In the genomic region with DNA sequence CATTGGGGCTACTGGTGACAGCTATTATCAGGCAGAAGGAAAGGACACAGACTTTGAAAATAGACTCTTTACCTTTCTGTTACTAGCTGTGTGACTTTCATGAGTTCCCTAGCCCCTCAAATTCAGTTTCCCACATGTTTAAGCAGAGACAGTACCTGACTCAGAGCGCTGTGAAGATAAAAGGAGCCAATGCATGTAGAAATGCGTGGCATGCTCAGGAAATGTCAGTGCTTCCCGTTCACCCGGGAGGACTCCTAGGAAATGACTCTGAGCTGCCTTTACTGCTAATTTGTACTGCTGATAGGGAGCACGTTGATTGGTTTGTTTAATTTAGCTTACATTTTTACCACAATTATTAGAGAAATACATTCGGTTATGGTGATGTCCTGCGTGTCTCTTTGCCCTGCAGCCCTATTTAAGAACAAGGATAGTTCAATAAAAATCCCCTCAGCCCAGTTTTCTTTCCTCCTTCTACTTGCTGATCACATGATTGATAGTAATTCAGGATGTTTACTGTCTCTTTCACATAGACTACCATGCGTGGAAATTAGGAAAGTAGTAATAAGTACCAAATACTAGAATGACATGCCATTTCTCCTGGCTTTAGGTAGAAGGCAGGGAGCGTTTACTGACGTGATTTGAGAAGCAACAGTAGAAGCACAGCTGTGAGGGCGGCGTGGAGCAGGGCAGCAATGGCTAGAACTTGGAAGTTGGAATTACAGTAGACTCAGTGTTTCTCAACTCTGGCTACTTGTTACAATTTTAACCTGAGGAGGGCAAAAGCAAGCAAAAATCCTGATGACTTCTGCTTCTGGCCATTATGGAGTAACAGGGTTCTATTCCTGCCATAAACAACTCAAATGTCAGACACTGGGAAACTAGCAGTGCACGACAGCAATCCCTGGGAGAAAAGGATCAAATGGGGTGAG, we compare ENCODE assay signal across 13 cellular contexts. TPM values are rescaled to one million over a fixed set of nuclear protein-coding genes. Genes with fewer than 3 reads are reported as not detected.
DNase-seq lines count a peak whose midpoint lies in the region; ATAC-seq, FAIRE-seq and TF ChIP-seq lines count a peak whose summit lies in the region.
"Had no signal": no experiment of that assay in that cellular context is flagged by ENCODE, and none has a peak within 500 bp of the region (broad histone marks: within the 10 kb centered on the region; RNA-seq: fewer than 3 reads in every experiment).

No MANE protein-coding gene starts in this region.

- in situ Hi-C loops in Panc1 (cut with HindIII; ENCODE audit: low pct_unique_long_range_greater_than_20kb, low sequenced_read_pairs) = no loop called here

- H3K27me3 ChIP-seq in CD8-positive, alpha-beta memory T cell (ENCODE audit: insufficient read depth, low read length, poor library complexity, severe bottlenecking) = no peaks in the 10 kb centered on the region
- H3K27me3 ChIP-seq in Panc1 (ENCODE audit: control insufficient read depth, insufficient read depth, low read length) = no peaks in the 10 kb centered on the region
- H3K27me3 ChIP-seq in osteoblast (ENCODE audit: insufficient read depth, low read length) = no peaks in the 10 kb centered on the region

- BruUV-seq in Panc1 (replicated peaks; lab: Mats Ljungman, UMichigan) = no TSS peak

- POLR2A ChIA-PET in CD8-positive, alpha-beta memory T cell (lab: Charles Lee) = interaction anchor here (0.5 to 2.7 kb wide), 5 partner anchors 14 to 138 kb away, joined by 3 to 24 read pairs (median 12); partner anchors contain the start of gene PDIK1L
- POLR2A ChIA-PET in Panc1 (lab: Charles Lee) = no interaction called here

- no peaks in the 10 kb centered on the region for H3K9me3 ChIP-seq in CD8-positive, alpha-beta memory T cell (ENCODE audit: low read length)
- H3K9me3 ChIP-seq in Panc1 (ENCODE audit: control insufficient read depth, insufficient read depth, low read depth, low read length) = no peaks in the 10 kb centered on the region
- H3K9me3 ChIP-seq in osteoblast (ENCODE audit: low read depth, low read length) = no peaks in the 10 kb centered on the region

- H3K4me2 ChIP-seq in osteoblast (ENCODE audit: insufficient read depth, low read length) = peak overlapping the region; percentile 1
- H3K4me2 ChIP-seq: smooth muscle cell had no signal

- H3K9me3 Mint-ChIP-seq in CD8-positive, alpha-beta memory T cell = no peaks in the 10 kb centered on the region
- no peaks in the 10 kb centered on the region for H3K9me3 Mint-ChIP-seq in dendritic cell treated with granulocyte-macrophage colony-stimulating factor and Interleukin-4, amounts not matched to agents 40 ng/mL and 50 ng/mL, for 4 days
- H3K9me3 Mint-ChIP-seq: brain had no signal

- H3K36me3 ChIP-seq in CD8-positive, alpha-beta memory T cell (ENCODE audit: insufficient read depth, low read length) = no peaks in the 10 kb centered on the region
- H3K36me3 ChIP-seq in Panc1 (ENCODE audit: control insufficient read depth, insufficient read depth, low read length) (no peaks in the 10 kb centered on the region), osteoblast (ENCODE audit: insufficient read depth, low read length) (no peaks in the 10 kb centered on the region)

- H3K27me3 Mint-ChIP-seq in CD8-positive, alpha-beta memory T cell = peaks cover 0 to 16% of the 10 kb centered on the region in 2 donors
- no peaks in the 10 kb centered on the region for H3K27me3 Mint-ChIP-seq in dendritic cell treated with granulocyte-macrophage colony-stimulating factor and Interleukin-4, amounts not matched to agents 40 ng/mL and 50 ng/mL, for 4 days
- H3K27me3 Mint-ChIP-seq: brain had no signal

- H3K4me3 Mint-ChIP-seq in CD8-positive, alpha-beta memory T cell = peak overlapping the region in 4 of 7 donors; percentile 14 to 74 (median 40)
- peak overlapping the region; percentile 24 for H3K4me3 Mint-ChIP-seq in dendritic cell treated with granulocyte-macrophage colony-stimulating factor and Interleukin-4, amounts not matched to agents 40 ng/mL and 50 ng/mL, for 4 days
- H3K4me3 Mint-ChIP-seq: brain had no signal

- no peak for DNase-seq in CD8-positive, alpha-beta memory T cell
- DNase-seq in Panc1 (ENCODE audit: low read depth, low spot score) = no peak
- DNase-seq in osteoblast (ENCODE audit: insufficient read length, low spot score, missing footprints) = peak; percentile 79
- DNase-seq in GM12892 (ENCODE audit: insufficient read length) = no peak
- DNase-seq in amygdala (lab: John Stamatoyannopoulos, UW) = no peak
- no peak for DNase-seq in lower leg skin (ENCODE audit: low spot score in 2 of 2)
- DNase-seq: NCI-H1694 had no signal

- peaks cover 30 to 53% (median 48%) of the 10 kb centered on the region in 3 donors for H3K4me1 Mint-ChIP-seq in CD8-positive, alpha-beta memory T cell
- H3K4me1 Mint-ChIP-seq in dendritic cell treated with granulocyte-macrophage colony-stimulating factor and Interleukin-4, amounts not matched to agents 40 ng/mL and 50 ng/mL, for 4 days (ENCODE audit: low read depth) = peaks cover 30% of the 10 kb centered on the region

- TF ChIP-seq CTCF in Panc1 (IDR thresholded peaks at IDR 0.05) = no peak
- no peak for TF ChIP-seq CTCF in osteoblast (IDR thresholded peaks at IDR 0.05; ENCODE audit: extremely low read depth, low read depth, low read length)
- no peak for TF ChIP-seq CTCF in lower leg skin (IDR thresholded peaks at IDR 0.05)

- peak overlapping the region in 6 of 8 donors; percentile 38 to 93 (median 66) for H3K27ac Mint-ChIP-seq in CD8-positive, alpha-beta memory T cell
- peak overlapping the region; percentile 79 for H3K27ac Mint-ChIP-seq in dendritic cell treated with granulocyte-macrophage colony-stimulating factor and Interleukin-4, amounts not matched to agents 40 ng/mL and 50 ng/mL, for 4 days

- H3K36me3 Mint-ChIP-seq in CD8-positive, alpha-beta memory T cell = peaks cover 0 to 11% (median 3%) of the 10 kb centered on the region in 3 donors
- H3K36me3 Mint-ChIP-seq in dendritic cell treated with granulocyte-macrophage colony-stimulating factor and Interleukin-4, amounts not matched to agents 40 ng/mL and 50 ng/mL, for 4 days (ENCODE audit: low read depth) = no peaks in the 10 kb centered on the region

- FAIRE-seq in GM12892 (lab: Jason Lieb, UNC) = no peak

- intact Hi-C loops in Panc1 (cut with micrococcal nuclease; ENCODE audit: unreplicated experiment) (no loop called here), lower leg skin (cut with DNase I; ENCODE audit: low total_unique reads) (no loop called here)
- intact Hi-C loops in dendritic cell treated with granulocyte-macrophage colony-stimulating factor and Interleukin-4, amounts not matched to agents 40 ng/mL and 50 ng/mL, for 4 days (cut with micrococcal nuclease) = loop anchor here (2.0 kb wide), 1 partner anchor 15 kb away; no protein-coding TSS in a partner anchor

- peak overlapping the region; percentile 43 for H2AFZ ChIP-seq in osteoblast (ENCODE audit: low read length)

- no peaks in the 10 kb centered on the region for H3K79me2 ChIP-seq in osteoblast (ENCODE audit: insufficient read depth, low read length)

- peaks cover 29% of the 10 kb centered on the region for H3K4me1 ChIP-seq in CD8-positive, alpha-beta memory T cell (ENCODE audit: insufficient read depth, low read length)
- H3K4me1 ChIP-seq in Panc1 (ENCODE audit: control insufficient read depth, insufficient read depth, low read length) (peaks cover 22% of the 10 kb centered on the region), osteoblast (ENCODE audit: insufficient read depth, low read length) (peaks cover 31% of the 10 kb centered on the region)

- peak overlapping the region; percentile 9 for H3K4me3 ChIP-seq in CD8-positive, alpha-beta memory T cell (ENCODE audit: low read length)
- H3K4me3 ChIP-seq in Panc1 (ENCODE audit: low read depth in 2 of 2, low read length in 2 of 2) (no peak overlapping the region), osteoblast (ENCODE audit: insufficient read depth, low read length) (no peak overlapping the region), lower leg skin (ENCODE audit: low read depth, poor library complexity, severe bottlenecking) (no peak overlapping the region)
- H3K4me3 ChIP-seq: smooth muscle cell had no signal

- TF ChIP-seq POLR2A in GM12892 (IDR thresholded peaks at IDR 0.05; ENCODE audit: low read depth, low read length) (no peak), lower leg skin (IDR thresholded peaks at IDR 0.05) (no peak)

- no peaks in the 10 kb centered on the region for H4K20me1 ChIP-seq in osteoblast (ENCODE audit: insufficient read depth, low read length)

- WGBS in lower leg skin, 2 donors = 33 to 34% methylated on average over 13 of the region's 13 CpGs

- CTCF ChIA-PET in CD8-positive, alpha-beta memory T cell (lab: Charles Lee) = interaction anchor here (0.7 to 3.4 kb wide), 14 partner anchors 12 to 290 kb away, joined by 3 to 39 read pairs (median 4); no protein-coding TSS in a partner anchor
- CTCF ChIA-PET in Panc1 (lab: Charles Lee) = interaction anchor here (1.3 kb wide), 1 partner anchor 17 kb away, joined by 8 read pairs; no protein-coding TSS in a partner anchor

- no peak for ATAC-seq in Panc1
- no peak for ATAC-seq in HG03378 (IDR thresholded peaks at IDR 0.05; ENCODE audit: unreplicated experiment)

- peak overlapping the region; percentile 79 for H3K27ac ChIP-seq in CD8-positive, alpha-beta memory T cell (ENCODE audit: low read depth, low read length)
- peak overlapping the region; percentile 80 for H3K27ac ChIP-seq in Panc1 (ENCODE audit: low read length)
- H3K27ac ChIP-seq in osteoblast (ENCODE audit: low read depth, low read length) = no peak overlapping the region

RNA-seq across cellular contexts. Expression of gene PDIK1L, which starts 15.9 kb away (rescaled TPM):
- 10 to 100 TPM; 14.5 to 14.6 TPM for total RNA-seq in CD8-positive, alpha-beta memory T cell
- 4.2 TPM for polyA plus RNA-seq in CD8-positive, alpha-beta memory T cell
- total RNA-seq in Panc1 (2021; ENCODE audit: unreplicated experiment) = 8.0 TPM
- polyA plus RNA-seq in Panc1 (2012; ENCODE audit: insufficient read length) = 1.7 TPM
- 6.5 TPM in 2 replicates for total RNA-seq in osteoblast
- polyA plus RNA-seq in GM12892 (2012; ENCODE audit: missing spikeins) = 4.0 TPM
- total RNA-seq in lower leg skin = 10 to 100 TPM; 14.0 to 16.7 (median 14.4) TPM

RNA-seq across cellular contexts. Expression of gene FAM110D, which starts 31.4 kb away (rescaled TPM):
- total RNA-seq in CD8-positive, alpha-beta memory T cell = not detected
- not detected for polyA plus RNA-seq in CD8-positive, alpha-beta memory T cell
- total RNA-seq in Panc1 (2021; ENCODE audit: unreplicated experiment) (0.05 TPM), osteoblast (not detected in 2 replicates), lower leg skin (1 to 10 TPM in 3 of 4 donors, under 1 TPM in 1; 0.57 to 9.1 (median 3.2) TPM)
- 0.10 TPM for polyA plus RNA-seq in Panc1 (2012; ENCODE audit: insufficient read length)
- not detected for polyA plus RNA-seq in GM12892 (2012; ENCODE audit: missing spikeins)
- total RNA-seq: smooth muscle cell; T-helper 2 cell treated with Interferon-gamma antibody and Interleukin-4, amounts not matched to agents 100 ng/mL and 5 ng/mL, for 36 hours had no signal
- polyA plus RNA-seq: smooth muscle cell had no signal

RNA-seq across cellular contexts. Expression of gene C1orf232, which starts 41.3 kb away (rescaled TPM):
- not detected for total RNA-seq in CD8-positive, alpha-beta memory T cell
- not detected for polyA plus RNA-seq in CD8-positive, alpha-beta memory T cell
- not detected for total RNA-seq in Panc1 (2021; ENCODE audit: unreplicated experiment)
- not detected for polyA plus RNA-seq in Panc1 (2012; ENCODE audit: insufficient read length)
- not detected in 2 replicates for total RNA-seq in osteoblast
- polyA plus RNA-seq in GM12892 (2012; ENCODE audit: missing spikeins) = not detected
- total RNA-seq in lower leg skin = not detected
- total RNA-seq: smooth muscle cell; T-helper 2 cell treated with Interferon-gamma antibody and Interleukin-4, amounts not matched to agents 100 ng/mL and 5 ng/mL, for 36 hours; temporal lobe had no signal
- polyA plus RNA-seq: smooth muscle cell had no signal

RNA-seq across cellular contexts. Expression of gene ZNF593, which starts 42.2 kb away (rescaled TPM):
- total RNA-seq in CD8-positive, alpha-beta memory T cell = 10 to 100 TPM; 86.4 to 87.9 TPM
- polyA plus RNA-seq in CD8-positive, alpha-beta memory T cell = 26.2 TPM
- 108 TPM for total RNA-seq in Panc1 (2021; ENCODE audit: unreplicated experiment)
- polyA plus RNA-seq in Panc1 (2012; ENCODE audit: insufficient read length) = 150 TPM
- total RNA-seq in osteoblast = 21.2 and 29.0 TPM in 2 replicates
- polyA plus RNA-seq in GM12892 (2012; ENCODE audit: missing spikeins) = 15.1 TPM
- 10 to 100 TPM; 17.4 to 49.3 (median 31.4) TPM for total RNA-seq in lower leg skin

RNA-seq across cellular contexts. Expression of gene ZNF593OS, which starts 44.1 kb away (rescaled TPM):
- not detected for total RNA-seq in CD8-positive, alpha-beta memory T cell
- 0.85 TPM for polyA plus RNA-seq in CD8-positive, alpha-beta memory T cell
- total RNA-seq in Panc1 (2021; ENCODE audit: unreplicated experiment) (not detected), osteoblast (not detected in 2 replicates), lower leg skin (not detected)
- not detected for polyA plus RNA-seq in Panc1 (2012; ENCODE audit: insufficient read length)
- 0.76 TPM for polyA plus RNA-seq in GM12892 (2012; ENCODE audit: missing spikeins)
- total RNA-seq: smooth muscle cell; T-helper 2 cell treated with Interferon-gamma antibody and Interleukin-4, amounts not matched to agents 100 ng/mL and 5 ng/mL, for 36 hours; temporal lobe had no signal
- polyA plus RNA-seq: smooth muscle cell had no signal
